18 cellular contexts compared by ENCODE assay signal in genomic region chr2:75074228-75074627, GRCh38.
"Had no signal": no experiment of that assay in that cellular context is flagged by ENCODE, and none has a peak within 500 bp of the region (broad histone marks: within the 10 kb centered on the region; RNA-seq: fewer than 3 reads in every experiment).

No MANE protein-coding gene starts in this region.

- H3K9me3 ChIP-seq: neutrophil, suprapubic skin, thyroid gland had no signal

- H3K4me1 ChIP-seq: suprapubic skin, thyroid gland had no signal

- H3K36me3 ChIP-seq: neutrophil, suprapubic skin, thyroid gland had no signal

- H3K27me3 ChIP-seq: dorsolateral prefrontal cortex, neutrophil, suprapubic skin, thyroid gland had no signal

- H3K4me3 ChIP-seq: dorsolateral prefrontal cortex, lung, smooth muscle cell, suprapubic skin, thyroid gland had no signal

- DNase-seq: cortex of kidney; dorsolateral prefrontal cortex; effector CD8-positive, alpha-beta T cell; immature natural killer cell; left ventricle myocardium superior; mesenchymal stem cell; midbrain; naive B cell; nephron progenitor cell; posterior cingulate gyrus; right cardiac atrium; stimulated activated CD4-positive, alpha-beta T cell treated with anti-CD3 and anti-CD28 coated beads, Interleukin-2, amount 100 ng/mL, for 48 hours; stimulated activated naive CD8-positive, alpha-beta T cell treated with anti-CD3 and anti-CD28 coated beads, Interleukin-15, Interleukin-2, amounts not matched to agents 100 U/mL and 50 U/mL, for 24 hours; thyroid gland had no signal

- H3K27ac ChIP-seq: dorsolateral prefrontal cortex, neutrophil, suprapubic skin, thyroid gland had no signal
